In the genomic region with DNA sequence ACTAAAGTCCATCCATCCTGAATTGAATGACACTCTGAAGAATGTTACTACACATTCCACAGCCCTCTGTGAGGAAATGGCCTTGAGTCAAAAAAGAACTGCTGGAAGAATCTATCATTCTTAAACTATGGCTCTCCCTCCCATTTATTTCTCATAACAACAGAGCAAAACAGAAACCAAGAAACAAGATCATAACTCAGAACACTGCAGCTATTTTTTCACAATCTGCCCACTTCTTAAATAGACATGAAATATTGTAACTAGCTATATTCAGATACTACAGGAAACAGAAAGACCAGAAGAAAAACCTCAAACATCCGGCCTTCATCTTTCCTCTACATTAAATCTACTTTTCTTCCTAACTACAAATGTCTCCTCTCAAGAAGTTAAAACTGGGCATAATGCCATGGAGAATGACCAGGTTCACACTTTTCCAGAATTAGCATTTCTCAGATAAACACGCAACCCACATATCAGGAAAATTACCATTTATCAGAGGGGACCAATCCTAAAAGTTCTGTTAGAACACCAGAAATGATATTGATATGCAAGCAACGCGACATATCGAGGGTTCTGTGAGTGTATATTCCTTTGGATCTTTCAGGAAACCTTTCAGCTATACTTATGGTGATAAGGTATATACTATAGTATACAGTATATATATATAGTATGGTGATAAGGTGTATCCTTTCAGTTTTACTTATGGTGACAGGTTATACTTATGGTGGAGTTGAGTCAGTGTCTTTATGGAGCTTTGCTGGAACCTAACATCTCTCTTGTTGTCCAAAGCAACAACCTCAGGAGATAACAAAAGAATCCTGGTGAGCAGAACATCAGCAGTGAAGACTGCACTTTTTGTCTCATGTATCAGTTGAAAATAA, we compare ENCODE assay signal across 9 cellular contexts.
A peak's percentile ranks its signal among the peaks of the same experiment; 100 is the strongest.
DNase-seq lines count a peak whose midpoint lies in the region; ATAC-seq, FAIRE-seq and TF ChIP-seq lines count a peak whose summit lies in the region.
"Had no signal": no experiment of that assay in that cellular context is flagged by ENCODE, and none has a peak within 500 bp of the region (broad histone marks: within the 10 kb centered on the region; RNA-seq: fewer than 3 reads in every experiment).

No MANE protein-coding gene starts in this region.

- FAIRE-seq in H54 (lab: Jason Lieb, UNC): no peak
- FAIRE-seq: endometrium had no signal

- peak; percentile 52 for ATAC-seq in GM18520 (IDR thresholded peaks at IDR 0.05; ENCODE audit: unreplicated experiment)
- ATAC-seq in HG03108 (IDR thresholded peaks at IDR 0.05; ENCODE audit: unreplicated experiment): peak; percentile 52

- DNase-seq in A172 (ENCODE audit: low spot score) (peak; percentile 46), germinal center (ENCODE audit: low spot score) (peak; percentile 52), mesenteric fat pad (ENCODE audit: low spot score) (no peak), H54 (ENCODE audit: insufficient read length, low spot score) (no peak)

- H3K4me3 Mint-ChIP-seq in T-helper 1 cell treated with Interleukin-12 subunit alpha and Interleukin-12 subunit beta and Interleukin-4 antibody, amounts not matched to agents 30 μg/mL and 1 μg/mL, for 36 hours: peak overlapping the region; percentile 78

- H3K27ac Mint-ChIP-seq in T-helper 1 cell treated with Interleukin-12 subunit alpha and Interleukin-12 subunit beta and Interleukin-4 antibody, amounts not matched to agents 30 μg/mL and 1 μg/mL, for 36 hours: peak overlapping the region; percentile 92

- H3K27me3 Mint-ChIP-seq in T-helper 1 cell treated with Interleukin-12 subunit alpha and Interleukin-12 subunit beta and Interleukin-4 antibody, amounts not matched to agents 30 μg/mL and 1 μg/mL, for 36 hours (ENCODE audit: low read depth): no peaks in the 10 kb centered on the region

- H3K9me3 Mint-ChIP-seq in T-helper 1 cell treated with Interleukin-12 subunit alpha and Interleukin-12 subunit beta and Interleukin-4 antibody, amounts not matched to agents 30 μg/mL and 1 μg/mL, for 36 hours: no peaks in the 10 kb centered on the region

- no peak for TF ChIP-seq POLR2A in H54 (IDR thresholded peaks at IDR 0.05; ENCODE audit: low read depth, low read length)

- H3K27ac ChIP-seq in temporal lobe (ENCODE audit: low read depth, low read length): peak overlapping the region; percentile 30

- H3K36me3 Mint-ChIP-seq in T-helper 1 cell treated with Interleukin-12 subunit alpha and Interleukin-12 subunit beta and Interleukin-4 antibody, amounts not matched to agents 30 μg/mL and 1 μg/mL, for 36 hours (ENCODE audit: low read depth): peaks cover 3% of the 10 kb centered on the region

- peaks cover 48% of the 10 kb centered on the region for H3K4me1 Mint-ChIP-seq in T-helper 1 cell treated with Interleukin-12 subunit alpha and Interleukin-12 subunit beta and Interleukin-4 antibody, amounts not matched to agents 30 μg/mL and 1 μg/mL, for 36 hours (ENCODE audit: low read depth)

Comparison
In these comparisons a context has a peak if more than half of its experiments do, and no peak if none do; other contexts are left out.
1. DNase-seq: peak in A172 (single experiment) and germinal center (single experiment); none in mesenteric fat pad (single experiment) and H54 (single experiment).